17 cellular contexts compared by ENCODE assay signal in genomic region chr17:18964018-18964351, GRCh38. TPM values are rescaled to one million over a fixed set of nuclear protein-coding genes. Genes with fewer than 3 reads are reported as not detected.
A peak's percentile ranks its signal among the peaks of the same experiment; 100 is the strongest.
DNase-seq lines count a peak whose midpoint lies in the region; ATAC-seq, FAIRE-seq and TF ChIP-seq lines count a peak whose summit lies in the region.
"Had no signal": no experiment of that assay in that cellular context is flagged by ENCODE, and none has a peak within 500 bp of the region (broad histone marks: within the 10 kb centered on the region; RNA-seq: fewer than 3 reads in every experiment).

No MANE protein-coding gene starts in this region.

- H4K5ac ChIP-seq in IMR-90 (ENCODE audit: low read depth, low read length) = no peak overlapping the region

- H3K27ac ChIP-seq in GM23248 (0 out of 2 replicates have a peak overlapping the region, but pooled peaks have one; percentile 77), IMR-90 (ENCODE audit: insufficient read depth, low read length) (no peak overlapping the region), HepG2 (ENCODE audit: extremely low read length, insufficient read depth, low read length) (no peak overlapping the region)
- H3K27ac ChIP-seq: C4-2B had no signal

- H2AK9ac ChIP-seq in IMR-90 (replicated peaks; ENCODE audit: low read depth, low read length, poor library complexity) = peak overlapping the region; percentile 5

- no peak overlapping the region for H3K14ac ChIP-seq in IMR-90 (replicated peaks; ENCODE audit: low read depth, low read length)

- no peak overlapping the region for H2BK15ac ChIP-seq in IMR-90 (ENCODE audit: low read depth, low read length)

- TF ChIP-seq EP300 in HepG2 (IDR thresholded peaks at IDR 0.05; ENCODE audit: low read depth in 2 of 2, low read length in 2 of 2) (no peak), HepG2 (CRISPR knock-in tag; IDR thresholded peaks at IDR 0.05; ENCODE audit: borderline replicate concordance) (no peak)

- peak overlapping the region; percentile 9; the same call in 1 of the 2 replicates for H3K4ac ChIP-seq in IMR-90 (ENCODE audit: low read depth, low read length)

- H3K27me3 Mint-ChIP-seq in stimulated activated naive B cell treated with anti-CD40 and anti-IgM and Interleukin-4, amounts not matched to agents 10 μg/mL and 1 μg/mL and 100 μg/mL, for 72 hours = peaks cover 0 to 10% of the 10 kb centered on the region in 2 donors
- H3K27me3 Mint-ChIP-seq: CD4-positive, alpha-beta memory T cell had no signal

- BruUV-seq in IMR-90 (replicated peaks; lab: Mats Ljungman, UMichigan) (no TSS peak), HepG2 (replicated peaks; lab: Mats Ljungman, UMichigan) (no TSS peak)

- H3K18ac ChIP-seq in IMR-90 (ENCODE audit: low read depth, low read length) = no peak overlapping the region

- H3K4me3 ChIP-seq in GM23248 (no peak overlapping the region), IMR-90 (ENCODE audit: insufficient read depth, low read depth, low read length) (no peak overlapping the region), HepG2 (replicated peaks in 1 of 3; ENCODE audit: insufficient read depth in 1 of 3, low read depth in 2 of 3, low read length in 3 of 3) (no peak overlapping the region)

- H3K9me1 ChIP-seq in IMR-90 (ENCODE audit: insufficient read depth, low read length) = peaks cover 4% of the 10 kb centered on the region; the same call in 1 of the 2 replicates

- dilution Hi-C loops in IMR-90 (cut with HindIII; ENCODE audit: low sequenced_read_pairs, unreplicated experiment) = no loop called here

- POLR2A ChIA-PET in IMR-90 (lab: Charles Lee; ENCODE audit: unreplicated experiment) = no interaction called here
- POLR2A ChIA-PET in HepG2 (lab: Yijun Ruan, JAX) = no interaction called here

- peaks cover 15 to 17% of the 10 kb centered on the region in 2 donors for H3K4me1 Mint-ChIP-seq in stimulated activated naive B cell treated with anti-CD40 and anti-IgM and Interleukin-4, amounts not matched to agents 10 μg/mL and 1 μg/mL and 100 μg/mL, for 72 hours

- H3K9me2 ChIP-seq in GM23248 (ENCODE audit: insufficient read depth) = no peaks in the 10 kb centered on the region

- no peak for ATAC-seq in IMR-90 (ENCODE audit: low read depth)
- ATAC-seq in HepG2 = no peak
- no peak for ATAC-seq in stimulated activated naive B cell treated with anti-CD40 and anti-IgM and Interleukin-4, amounts not matched to agents 10 μg/mL and 1 μg/mL and 100 μg/mL, for 72 hours (replicated peaks)
- ATAC-seq in stimulated activated naive CD8-positive, alpha-beta T cell treated with anti-CD3 and anti-CD28 coated beads, Interleukin-15, Interleukin-2, amounts not matched to agents 100 U/mL and 50 U/mL, for 24 hours = no peak

- H3K4me3 Mint-ChIP-seq in stimulated activated naive B cell treated with anti-CD40 and anti-IgM and Interleukin-4, amounts not matched to agents 10 μg/mL and 1 μg/mL and 100 μg/mL, for 72 hours = no peak overlapping the region
- H3K4me3 Mint-ChIP-seq: CD4-positive, alpha-beta memory T cell; H9 had no signal

- CTCF ChIA-PET in IMR-90 (lab: Yijun Ruan, JAX) (no interaction called here), HepG2 (lab: Yijun Ruan, JAX; ENCODE audit: low intra/inter-chr PET ratio, low total read pairs) (no interaction called here)

- TF ChIP-seq CTCF in IMR-90 (conservative IDR thresholded peaks at IDR 0.05; ENCODE audit: low read depth, low read length) (no peak), HepG2 (CRISPR knock-in tag; IDR thresholded peaks at IDR 0.05) (no peak)

- peaks cover 0 to 3% of the 10 kb centered on the region in 2 donors for H3K36me3 Mint-ChIP-seq in stimulated activated naive B cell treated with anti-CD40 and anti-IgM and Interleukin-4, amounts not matched to agents 10 μg/mL and 1 μg/mL and 100 μg/mL, for 72 hours
- H3K36me3 Mint-ChIP-seq: CD4-positive, alpha-beta memory T cell had no signal

- peaks cover 25% of the 10 kb centered on the region for H3K4me1 ChIP-seq in GM23248 (ENCODE audit: insufficient read depth)
- H3K4me1 ChIP-seq in IMR-90 (ENCODE audit: control insufficient read depth, insufficient read depth, low read length) = peaks cover 23% of the 10 kb centered on the region
- peaks cover 61% of the 10 kb centered on the region for H3K4me1 ChIP-seq in HepG2 (ENCODE audit: insufficient read depth, low read length)
- H3K4me1 ChIP-seq: BE2C had no signal

- H3K79me1 ChIP-seq in IMR-90 (ENCODE audit: low read depth in 1 of 2, low read length in 2 of 2) = no peaks in the 10 kb centered on the region; a peak in 1 of 4 replicates

- H4K20me1 ChIP-seq in GM23248 (ENCODE audit: insufficient read depth) (no peaks in the 10 kb centered on the region), IMR-90 (ENCODE audit: insufficient read depth, low read length) (no peaks in the 10 kb centered on the region), HepG2 (ENCODE audit: insufficient read depth, low read length) (no peaks in the 10 kb centered on the region)

- H2AFZ ChIP-seq in GM23248 (no peak overlapping the region), IMR-90 (replicated peaks; ENCODE audit: low read length, poor library complexity) (no peak overlapping the region), HepG2 (ENCODE audit: low read length) (no peak overlapping the region)

- no peaks in the 10 kb centered on the region for H3K27me3 ChIP-seq in GM23248 (replicated peaks; ENCODE audit: insufficient read depth)
- H3K27me3 ChIP-seq in IMR-90 (ENCODE audit: control insufficient read depth, insufficient read depth, low read length) = no peaks in the 10 kb centered on the region
- peaks cover 3 to 20% of the 10 kb centered on the region in 2 experiments; a peak in 2 of 5 replicates for H3K27me3 ChIP-seq in HepG2 (ENCODE audit: control insufficient read depth in 1 of 2, insufficient read depth in 2 of 2, low read length in 2 of 2)
- H3K27me3 ChIP-seq: BE2C had no signal

- H3K27ac Mint-ChIP-seq in stimulated activated naive B cell treated with anti-CD40 and anti-IgM and Interleukin-4, amounts not matched to agents 10 μg/mL and 1 μg/mL and 100 μg/mL, for 72 hours = peak overlapping the region; percentile 48

- no peak overlapping the region for H4K8ac ChIP-seq in IMR-90 (ENCODE audit: low read depth in 2 of 2, low read length in 2 of 2)

- H3K36me3 ChIP-seq in GM23248 (ENCODE audit: low read depth) = no peaks in the 10 kb centered on the region
- no peaks in the 10 kb centered on the region for H3K36me3 ChIP-seq in IMR-90 (ENCODE audit: control insufficient read depth, insufficient read depth, low read length)
- no peaks in the 10 kb centered on the region for H3K36me3 ChIP-seq in HepG2 (replicated peaks in 1 of 2; ENCODE audit: control insufficient read depth in 1 of 2, insufficient read depth in 2 of 2, low read length in 2 of 2)
- H3K36me3 ChIP-seq: BE2C had no signal

- WGBS in GM23248 (ENCODE audit: low coverage in 1 of 2, low lambda C conversion rate in 2 of 2, missing lambda C conversion rate in 2 of 2), 2 experiments = 85 to 93% methylated on average over 8 to 9 of the region's 9 CpGs
- WGBS in IMR-90 (ENCODE audit: extremely low coverage in 2 of 2, insufficient read length in 1 of 2), 2 experiments = 80% methylated on average over 1 of the region's 9 CpGs; no CpG with 5 or more reads in 1 of the 2 experiments
- 29% methylated on average over 9 of the region's 9 CpGs for WGBS in HepG2 (ENCODE audit: low lambda C conversion rate)

- DNase-seq in GM23248 (no peak), IMR-90 (no peak), HepG2 (ENCODE audit: low spot score) (no peak), H54 (ENCODE audit: insufficient read length, low spot score) (no peak)
- DNase-seq in stimulated activated naive B cell treated with anti-CD40 and anti-IgM and Interleukin-4, amounts not matched to agents 10 μg/mL and 1 μg/mL and 100 μg/mL, for 72 hours = no peak
- DNase-seq in activated effector memory CD4-positive, alpha-beta T cell treated with Interleukin-2 at 50 U/mL for 16 hours = no peak
- DNase-seq in stimulated activated naive CD8-positive, alpha-beta T cell treated with anti-CD3 and anti-CD28 coated beads, Interleukin-15, Interleukin-2, amounts not matched to agents 100 U/mL and 50 U/mL, for 24 hours = no peak
- DNase-seq: BE2C; CD4-positive, alpha-beta memory T cell; COR-L47; DND-41; GDM1; H9 had no signal

- no peak overlapping the region for H2BK20ac ChIP-seq in IMR-90 (ENCODE audit: low read depth, low read length)

- TF ChIP-seq RAD21 in IMR-90 (IDR thresholded peaks at IDR 0.05; ENCODE audit: low read length) = no peak
- no peak for TF ChIP-seq RAD21 in HepG2 (CRISPR knock-in tag; IDR thresholded peaks at IDR 0.05)

- intact Hi-C loops in IMR-90 (cut with micrococcal nuclease) (no loop called here), HepG2 (cut with micrococcal nuclease; ENCODE audit: unreplicated experiment) (no loop called here)

- no peaks in the 10 kb centered on the region for H3K9me3 Mint-ChIP-seq in stimulated activated naive B cell treated with anti-CD40 and anti-IgM and Interleukin-4, amounts not matched to agents 10 μg/mL and 1 μg/mL and 100 μg/mL, for 72 hours
- H3K9me3 Mint-ChIP-seq: CD4-positive, alpha-beta memory T cell; H9 had no signal

- H3K4me2 ChIP-seq in GM23248 (ENCODE audit: unreplicated experiment) (no peak overlapping the region), IMR-90 (ENCODE audit: low read depth, low read length) (no peak overlapping the region), HepG2 (ENCODE audit: low read depth, low read length) (no peak overlapping the region)

- H2AK5ac ChIP-seq in IMR-90 (ENCODE audit: low read depth, low read length) = peak overlapping the region; percentile 2; the same call in 1 of the 2 replicates

- H4K91ac ChIP-seq in IMR-90 (ENCODE audit: insufficient read depth, low read depth, low read length) = no peak overlapping the region

- H2BK5ac ChIP-seq in IMR-90 (ENCODE audit: low read depth, low read length, poor library complexity, severe bottlenecking) = no peak overlapping the region

- H3K56ac ChIP-seq in IMR-90 (ENCODE audit: extremely low read depth, insufficient read depth, low read length) = no peak overlapping the region

- H3K9me3 ChIP-seq in GM23248 (ENCODE audit: low read depth) (no peaks in the 10 kb centered on the region), IMR-90 (ENCODE audit: control insufficient read depth, insufficient read depth, low read length) (no peaks in the 10 kb centered on the region), HepG2 (ENCODE audit: low read length) (no peaks in the 10 kb centered on the region)
- H3K9me3 ChIP-seq: BE2C had no signal

- H2BK120ac ChIP-seq in IMR-90 (ENCODE audit: low read depth, low read length) = no peak overlapping the region

- H3K79me2 ChIP-seq in GM23248 (ENCODE audit: insufficient read depth) (no peaks in the 10 kb centered on the region), HepG2 (ENCODE audit: insufficient read depth, low read length) (no peaks in the 10 kb centered on the region)

- H3F3A ChIP-seq in GM23248 (ENCODE audit: insufficient read depth) = peaks cover 17% of the 10 kb centered on the region

- in situ Hi-C loops in GM23248 (cut with MboI) (no loop called here), IMR-90 (cut with MboI; ENCODE audit: low sequenced_read_pairs) (no loop called here), HepG2 (cut with HindIII; ENCODE audit: extremely low pct_ligation_motif_present, low pct_unique_long_range_greater_than_20kb) (no loop called here)

- H3K9ac ChIP-seq in GM23248 = no peak overlapping the region
- H3K9ac ChIP-seq in IMR-90 (ENCODE audit: low read depth, low read length) = no peak overlapping the region
- H3K9ac ChIP-seq in HepG2 (ENCODE audit: insufficient read depth, low read depth, low read length) = no peak overlapping the region

- no peak overlapping the region for H3K23ac ChIP-seq in IMR-90 (ENCODE audit: low read depth, low read length)

- TF ChIP-seq POLR2A in IMR-90 (IDR thresholded peaks at IDR 0.05; ENCODE audit: low read depth, low read length) (no peak), HepG2 (IDR thresholded peaks at IDR 0.05; ENCODE audit: insufficient read depth in 1 of 2, low read depth in 2 of 2, low read length in 2 of 2) (no peak), H54 (IDR thresholded peaks at IDR 0.05; ENCODE audit: low read depth, low read length) (no peak)

- FAIRE-seq in HepG2 (lab: Jason Lieb, UNC) (no peak), H54 (lab: Jason Lieb, UNC) (no peak)
- FAIRE-seq: A204.1, GM19239 had no signal

RNA-seq across cellular contexts. Expression of gene SLC5A10, which starts 12.0 kb away (rescaled TPM):
- total RNA-seq in GM23248 (2014; rRNA removed; shearing (Covaris generic)) = not detected in 2 replicates
- polyA plus RNA-seq in GM23248 (2016; fragmentation: Nextera tagmentation; extraction: Ambion mirVana) = 0.10 TPM in 1 of 2 replicates, not detected in the other
- not detected in 2 replicates for total RNA-seq in IMR-90 (2012; rRNA removed)
- polyA plus RNA-seq in IMR-90 (2012; rRNA removed) = not detected in 2 replicates
- not detected in 2 replicates for polyA plus RNA-seq in IMR-90 (2012; cell fraction: cytosol; rRNA removed)
- 0.04 TPM in 1 of 2 replicates, not detected in the other for polyA plus RNA-seq in IMR-90 (2012; cell fraction: nucleus; rRNA removed; ENCODE audit: low replicate concordance)
- total RNA-seq in HepG2 (2016; rRNA removed; fragmentation: Illumina TruSeq; extraction: Trizol) = not detected in 2 replicates
- total RNA-seq in HepG2 (2016; cell fraction: cytosol; rRNA removed; fragmentation: Illumina TruSeq; extraction: Trizol; ENCODE audit: low read depth) = not detected in 2 replicates
- total RNA-seq in HepG2 (2016; cell fraction: insoluble cytoplasmic fraction; rRNA removed; fragmentation: Illumina TruSeq; extraction: Trizol) = 0.04 TPM in 1 of 2 replicates, not detected in the other
- not detected in 2 replicates for total RNA-seq in HepG2 (2016; cell fraction: membrane; rRNA removed; fragmentation: Illumina TruSeq; extraction: Trizol)
- total RNA-seq in HepG2 (2016; cell fraction: nucleus; rRNA removed; fragmentation: Illumina TruSeq; extraction: Trizol) = not detected in 2 replicates
- polyA plus RNA-seq in HepG2 (2011; rRNA removed) = 0.05 and 0.07 TPM in 2 replicates
- polyA plus RNA-seq in HepG2 (2011; cell fraction: cytosol; rRNA removed) = 0.03 TPM in 2 replicates
- 0.23 and 0.38 TPM in 2 replicates for polyA plus RNA-seq in HepG2 (2011; cell fraction: nucleus; rRNA removed)
- polyA plus RNA-seq in HepG2 (2012) = 0.08 and 0.11 TPM in 2 replicates
- polyA plus RNA-seq in HepG2 (2016; cell fraction: cytosol; fragmentation: Illumina TruSeq; extraction: Trizol; ENCODE audit: low read depth) = not detected in 2 replicates
- not detected in 2 replicates for polyA plus RNA-seq in HepG2 (2016; cell fraction: insoluble cytoplasmic fraction; fragmentation: Illumina TruSeq; extraction: Trizol; ENCODE audit: low read depth)
- polyA plus RNA-seq in HepG2 (2016; cell fraction: membrane; fragmentation: Illumina TruSeq; extraction: Trizol; ENCODE audit: low read depth) = not detected in 2 replicates
- polyA plus RNA-seq in HepG2 (2016; cell fraction: nucleus; fragmentation: Illumina TruSeq; extraction: Trizol; ENCODE audit: insufficient read depth, low read depth) = not detected in 2 replicates
- polyA minus RNA-seq in HepG2 (2011; rRNA and poly(A)+ RNA removed; ENCODE audit: low replicate concordance) = 0.09 and 0.24 TPM in 2 replicates
- polyA minus RNA-seq in HepG2 (2011; cell fraction: cytosol; rRNA and poly(A)+ RNA removed) = not detected in 2 replicates
- polyA minus RNA-seq in HepG2 (2011; cell fraction: nucleus; rRNA and poly(A)+ RNA removed) = 0.25 and 0.39 TPM in 2 replicates
- total RNA-seq: CD4-positive, alpha-beta memory T cell; H9; HT1080 had no signal

RNA-seq across cellular contexts. Expression of gene FAM83G, which starts 40.6 kb away (rescaled TPM):
- total RNA-seq in GM23248 (2014; rRNA removed; shearing (Covaris generic)) = 26.2 and 27.7 TPM in 2 replicates
- polyA plus RNA-seq in GM23248 (2016; fragmentation: Nextera tagmentation; extraction: Ambion mirVana) = 8.9 and 9.3 TPM in 2 replicates
- total RNA-seq in IMR-90 (2012; rRNA removed) = 9.5 and 10.3 TPM in 2 replicates
- polyA plus RNA-seq in IMR-90 (2012; rRNA removed) = 12.6 and 14.1 TPM in 2 replicates
- polyA plus RNA-seq in IMR-90 (2012; cell fraction: cytosol; rRNA removed) = 7.5 and 10.0 TPM in 2 replicates
- polyA plus RNA-seq in IMR-90 (2012; cell fraction: nucleus; rRNA removed; ENCODE audit: low replicate concordance) = 16.3 and 36.3 TPM in 2 replicates
- 14.0 and 18.6 TPM in 2 replicates for total RNA-seq in HepG2 (2016; rRNA removed; fragmentation: Illumina TruSeq; extraction: Trizol)
- total RNA-seq in HepG2 (2016; cell fraction: cytosol; rRNA removed; fragmentation: Illumina TruSeq; extraction: Trizol; ENCODE audit: low read depth) = 3.1 and 3.2 TPM in 2 replicates
- total RNA-seq in HepG2 (2016; cell fraction: insoluble cytoplasmic fraction; rRNA removed; fragmentation: Illumina TruSeq; extraction: Trizol) = 11.3 and 19.1 TPM in 2 replicates
- total RNA-seq in HepG2 (2016; cell fraction: membrane; rRNA removed; fragmentation: Illumina TruSeq; extraction: Trizol) = 8.0 and 8.1 TPM in 2 replicates
- total RNA-seq in HepG2 (2016; cell fraction: nucleus; rRNA removed; fragmentation: Illumina TruSeq; extraction: Trizol) = 19.9 and 21.9 TPM in 2 replicates
- polyA plus RNA-seq in HepG2 (2011; rRNA removed) = 13.7 and 21.2 TPM in 2 replicates
- 9.8 and 12.5 TPM in 2 replicates for polyA plus RNA-seq in HepG2 (2011; cell fraction: cytosol; rRNA removed)
- polyA plus RNA-seq in HepG2 (2011; cell fraction: nucleus; rRNA removed) = 62.7 and 63.6 TPM in 2 replicates
- polyA plus RNA-seq in HepG2 (2012) = 9.6 and 14.4 TPM in 2 replicates
- polyA plus RNA-seq in HepG2 (2016; cell fraction: cytosol; fragmentation: Illumina TruSeq; extraction: Trizol; ENCODE audit: low read depth) = 1.4 and 1.5 TPM in 2 replicates
- 10.4 and 12.3 TPM in 2 replicates for polyA plus RNA-seq in HepG2 (2016; cell fraction: insoluble cytoplasmic fraction; fragmentation: Illumina TruSeq; extraction: Trizol; ENCODE audit: low read depth)
- 4.1 and 4.4 TPM in 2 replicates for polyA plus RNA-seq in HepG2 (2016; cell fraction: membrane; fragmentation: Illumina TruSeq; extraction: Trizol; ENCODE audit: low read depth)
- 43.0 and 45.0 TPM in 2 replicates for polyA plus RNA-seq in HepG2 (2016; cell fraction: nucleus; fragmentation: Illumina TruSeq; extraction: Trizol; ENCODE audit: insufficient read depth, low read depth)
- 18.2 and 34.3 TPM in 2 replicates for polyA minus RNA-seq in HepG2 (2011; rRNA and poly(A)+ RNA removed; ENCODE audit: low replicate concordance)
- polyA minus RNA-seq in HepG2 (2011; cell fraction: cytosol; rRNA and poly(A)+ RNA removed) = 14.7 and 14.9 TPM in 2 replicates
- 24.2 and 25.2 TPM in 2 replicates for polyA minus RNA-seq in HepG2 (2011; cell fraction: nucleus; rRNA and poly(A)+ RNA removed)
